ENCODE assay signal across 11 cellular contexts in the genomic region with DNA sequence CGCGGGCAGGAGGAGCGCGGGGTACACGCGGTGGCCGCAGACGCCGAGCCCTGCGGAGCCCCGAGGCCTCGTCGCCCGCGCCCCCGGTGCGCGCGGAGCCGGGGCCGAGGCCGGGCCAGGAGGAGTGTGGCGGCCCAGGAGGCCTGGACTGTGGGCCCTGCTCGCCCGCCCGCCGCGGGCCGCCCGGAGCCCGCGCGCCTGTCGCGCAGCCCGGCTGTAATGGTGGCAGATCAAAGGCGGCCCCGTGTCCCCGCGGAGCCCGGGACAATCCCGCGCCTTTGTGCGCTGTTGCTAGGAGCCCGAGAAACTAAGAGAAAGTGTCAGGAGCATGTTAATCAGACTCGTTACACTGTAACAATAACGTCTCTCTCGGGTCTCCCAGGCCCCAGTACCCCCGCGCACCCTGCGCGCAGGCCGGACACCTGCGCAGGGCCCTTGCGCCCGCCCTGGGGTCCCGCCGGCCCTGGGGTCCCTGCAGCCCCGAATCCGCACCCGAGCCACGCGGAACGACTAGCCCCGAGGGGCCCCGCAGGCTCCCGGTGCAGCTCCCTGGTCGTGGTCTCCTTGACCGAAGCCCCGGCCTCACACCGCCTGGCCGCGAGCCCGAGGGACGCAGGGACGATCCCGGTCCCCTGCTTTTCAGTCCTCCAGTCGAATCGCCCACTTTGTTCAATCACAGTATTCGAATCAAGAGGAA.
DNase-seq lines count a peak whose midpoint lies in the region; ATAC-seq and TF ChIP-seq lines count a peak whose summit lies in the region.
"Had no signal": no experiment of that assay in that cellular context is flagged by ENCODE, and none has a peak within 500 bp of the region (broad histone marks: within the 10 kb centered on the region; RNA-seq: fewer than 3 reads in every experiment).

No MANE protein-coding gene starts in this region.

- H3K4me1 ChIP-seq in BLaER1 (no peaks in the 10 kb centered on the region), GM23338 (ENCODE audit: insufficient read depth) (peaks cover 66% of the 10 kb centered on the region), ectodermal cell (ENCODE audit: control insufficient read depth, insufficient read depth, low read length) (peaks cover 34% of the 10 kb centered on the region), neural progenitor cell (peaks cover 59% of the 10 kb centered on the region)
- H3K4me1 ChIP-seq: prostate gland had no signal

- 56 to 57% methylated on average over 80 of the region's 80 CpGs for WGBS in ectodermal cell, 2 experiments

- DNase-seq in GM23338 (ENCODE audit: low spot score) (peak; percentile 82), neural progenitor cell (ENCODE audit: low spot score) (peak; percentile 80), NCI-H510A treated with DMSO at 0.1 percent for 48 hours (lab: John Stamatoyannopoulos, UW) (no peak), mesothelial cell of epicardium (ENCODE audit: low spot score in 2 of 2, unreplicated experiment in 2 of 2) (no peak), hepatic stellate cell (ENCODE audit: low spot score) (no peak)
- DNase-seq: Kasumi-1 had no signal

- peak; percentile 41 for ATAC-seq in GM23338
- ATAC-seq in HG03432 (IDR thresholded peaks at IDR 0.05; ENCODE audit: unreplicated experiment): no peak

- H3K4me3 ChIP-seq in BLaER1 (peak overlapping the region; percentile 41), GM23338 (peak overlapping the region; percentile 74), ectodermal cell (ENCODE audit: insufficient read depth, low read depth, low read length) (no peak overlapping the region), neural progenitor cell (peak overlapping the region; percentile 31)
- H3K4me3 ChIP-seq: SJSA1 had no signal

- H2AFZ ChIP-seq in GM23338 (peak overlapping the region; percentile 96), neural progenitor cell (replicated peaks) (no peak overlapping the region)

- H3K36me3 Mint-ChIP-seq in GM23338 (ENCODE audit: low read depth): no peaks in the 10 kb centered on the region
- H3K36me3 Mint-ChIP-seq in neural progenitor cell: peaks cover 39% of the 10 kb centered on the region
- H3K36me3 Mint-ChIP-seq in mesothelial cell of epicardium: peaks cover 3% of the 10 kb centered on the region

- H3K4me3 Mint-ChIP-seq in GM23338 (peak overlapping the region; percentile 66), neural progenitor cell (no peak overlapping the region), mesothelial cell of epicardium (no peak overlapping the region)

- H3K27me3 ChIP-seq in BLaER1: peaks cover 44% of the 10 kb centered on the region
- H3K27me3 ChIP-seq in GM23338 (ENCODE audit: insufficient read depth): peaks cover 59% of the 10 kb centered on the region
- peaks cover 44% of the 10 kb centered on the region for H3K27me3 ChIP-seq in ectodermal cell (ENCODE audit: control insufficient read depth, insufficient read depth, low read length, poor library complexity, severe bottlenecking)
- peaks cover 19% of the 10 kb centered on the region for H3K27me3 ChIP-seq in neural progenitor cell

- no peaks in the 10 kb centered on the region for H3K36me3 ChIP-seq in BLaER1
- no peaks in the 10 kb centered on the region for H3K36me3 ChIP-seq in GM23338 (ENCODE audit: insufficient read depth)
- H3K36me3 ChIP-seq in ectodermal cell (ENCODE audit: control insufficient read depth, insufficient read depth, low read length): no peaks in the 10 kb centered on the region
- H3K36me3 ChIP-seq in neural progenitor cell: no peaks in the 10 kb centered on the region
- H3K36me3 ChIP-seq: prostate gland, SJSA1 had no signal

- H3K9me3 ChIP-seq in BLaER1 (peaks cover 22% of the 10 kb centered on the region), ectodermal cell (ENCODE audit: control insufficient read depth, low read length) (no peaks in the 10 kb centered on the region), neural progenitor cell (ENCODE audit: low read depth) (no peaks in the 10 kb centered on the region)
- H3K9me3 ChIP-seq: prostate gland had no signal

- H4K20me1 ChIP-seq in BLaER1 (no peaks in the 10 kb centered on the region), GM23338 (replicated peaks; ENCODE audit: insufficient read depth) (no peaks in the 10 kb centered on the region), neural progenitor cell (ENCODE audit: low read depth) (no peaks in the 10 kb centered on the region)

- no peaks in the 10 kb centered on the region for H3K9me2 ChIP-seq in GM23338 (ENCODE audit: insufficient read depth)

- H3K9ac ChIP-seq in BLaER1 (no peak overlapping the region), neural progenitor cell (no peak overlapping the region)

- no peak overlapping the region for H3K27ac ChIP-seq in BLaER1
- no peak overlapping the region for H3K27ac ChIP-seq in GM23338 (ENCODE audit: low read depth)
- peak overlapping the region; percentile 76 for H3K27ac ChIP-seq in ectodermal cell (ENCODE audit: insufficient read depth, low read depth, low read length, poor library complexity, severe bottlenecking)
- H3K27ac ChIP-seq in neural progenitor cell: no peak overlapping the region
- H3K27ac ChIP-seq: prostate gland, SJSA1 had no signal

- H3K9me3 Mint-ChIP-seq in GM23338 (no peaks in the 10 kb centered on the region), neural progenitor cell (peaks cover 21% of the 10 kb centered on the region), mesothelial cell of epicardium (no peaks in the 10 kb centered on the region)

- H3K4me2 ChIP-seq in BLaER1 (no peak overlapping the region), GM23338 (peak overlapping the region; percentile 99), neural progenitor cell (peak overlapping the region; percentile 59)

- H3K4me1 Mint-ChIP-seq in GM23338 (peaks cover 62% of the 10 kb centered on the region), neural progenitor cell (peaks cover 59% of the 10 kb centered on the region), mesothelial cell of epicardium (peaks cover 2% of the 10 kb centered on the region)

- peaks cover 30% of the 10 kb centered on the region for H3F3A ChIP-seq in GM23338 (replicated peaks; ENCODE audit: low read depth)
- peaks cover 55% of the 10 kb centered on the region for H3F3A ChIP-seq in neural progenitor cell (ENCODE audit: low read depth)

- H3K27ac Mint-ChIP-seq in GM23338 (no peak overlapping the region), neural progenitor cell (no peak overlapping the region), mesothelial cell of epicardium (no peak overlapping the region)

- no peak for TF ChIP-seq CTCF in GM23338 (conservative IDR thresholded peaks at IDR 0.05; ENCODE audit: low read depth in 2 of 2)
- no peak for TF ChIP-seq CTCF in neural progenitor cell (IDR thresholded peaks at IDR 0.05)
- no peak for TF ChIP-seq CTCF in mesothelial cell of epicardium (IDR thresholded peaks at IDR 0.05; ENCODE audit: unreplicated experiment)

- H3K79me2 ChIP-seq in GM23338 (replicated peaks; ENCODE audit: insufficient read depth) (no peaks in the 10 kb centered on the region), neural progenitor cell (ENCODE audit: low read depth) (no peaks in the 10 kb centered on the region)

- H3K27me3 Mint-ChIP-seq in GM23338 (ENCODE audit: insufficient read depth, low read depth, poor library complexity) (peaks cover 34% of the 10 kb centered on the region), neural progenitor cell (ENCODE audit: insufficient read depth, low read depth) (peaks cover 13% of the 10 kb centered on the region), mesothelial cell of epicardium (ENCODE audit: low read depth) (peaks cover 71% of the 10 kb centered on the region)

TF ChIP-seq in GM23338, 12 proteins besides CTCF, POLR2A, EP300 and RAD21 (continues in another document):
- TF ChIP-seq ETS1 (IDR thresholded peaks at IDR 0.05): no peak

Comparison
In these comparisons a context has a peak if more than half of its experiments do, and no peak if none do; other contexts are left out.
1. DNase-seq: peak in GM23338 (single experiment) and neural progenitor cell (single experiment); none in NCI-H510A treated with DMSO at 0.1 percent for 48 hours (single experiment), mesothelial cell of epicardium (0 of 2) and hepatic stellate cell (single experiment).